ENCODE assay signal across 1 cellular context in the genomic region with DNA sequence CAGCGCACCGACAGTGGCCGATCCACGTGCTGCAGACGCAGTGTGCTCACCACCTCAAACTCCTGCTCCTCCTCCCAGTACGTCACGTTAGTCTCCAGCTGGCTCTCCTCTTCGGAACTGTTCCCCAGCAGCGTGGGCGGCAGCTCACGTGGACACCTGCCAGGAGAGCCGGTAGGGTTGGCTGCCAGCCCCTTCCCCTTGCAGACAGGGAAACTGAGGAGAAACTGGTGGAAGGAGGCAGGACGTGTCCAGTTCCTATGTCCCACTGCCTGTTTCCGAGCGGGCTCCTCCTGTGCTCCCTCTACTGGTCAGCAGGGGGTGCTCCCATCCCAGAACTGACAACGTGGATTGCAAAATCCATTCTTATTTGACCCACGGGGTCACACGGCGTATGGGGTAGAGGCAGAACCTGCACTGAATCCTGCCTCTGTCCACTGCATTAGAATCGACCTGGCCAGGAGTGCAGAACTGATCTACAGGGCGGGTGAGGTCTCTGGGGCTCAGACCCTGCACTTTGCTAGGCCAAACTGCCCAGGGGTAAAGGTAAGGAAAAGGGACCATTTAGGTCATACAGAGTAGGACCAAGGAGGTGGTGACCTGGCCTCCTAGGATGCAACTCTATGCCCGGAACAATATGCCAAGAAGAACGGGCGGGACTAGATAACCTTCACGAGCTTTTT.
TF ChIP-seq lines count a peak whose summit lies in the region.

No MANE protein-coding gene starts in this region.

TF ChIP-seq in HepG2, 621 proteins besides CTCF, POLR2A, EP300 and RAD21 (continued from another document and continues in another):
- TF ChIP-seq, protein P1, sequence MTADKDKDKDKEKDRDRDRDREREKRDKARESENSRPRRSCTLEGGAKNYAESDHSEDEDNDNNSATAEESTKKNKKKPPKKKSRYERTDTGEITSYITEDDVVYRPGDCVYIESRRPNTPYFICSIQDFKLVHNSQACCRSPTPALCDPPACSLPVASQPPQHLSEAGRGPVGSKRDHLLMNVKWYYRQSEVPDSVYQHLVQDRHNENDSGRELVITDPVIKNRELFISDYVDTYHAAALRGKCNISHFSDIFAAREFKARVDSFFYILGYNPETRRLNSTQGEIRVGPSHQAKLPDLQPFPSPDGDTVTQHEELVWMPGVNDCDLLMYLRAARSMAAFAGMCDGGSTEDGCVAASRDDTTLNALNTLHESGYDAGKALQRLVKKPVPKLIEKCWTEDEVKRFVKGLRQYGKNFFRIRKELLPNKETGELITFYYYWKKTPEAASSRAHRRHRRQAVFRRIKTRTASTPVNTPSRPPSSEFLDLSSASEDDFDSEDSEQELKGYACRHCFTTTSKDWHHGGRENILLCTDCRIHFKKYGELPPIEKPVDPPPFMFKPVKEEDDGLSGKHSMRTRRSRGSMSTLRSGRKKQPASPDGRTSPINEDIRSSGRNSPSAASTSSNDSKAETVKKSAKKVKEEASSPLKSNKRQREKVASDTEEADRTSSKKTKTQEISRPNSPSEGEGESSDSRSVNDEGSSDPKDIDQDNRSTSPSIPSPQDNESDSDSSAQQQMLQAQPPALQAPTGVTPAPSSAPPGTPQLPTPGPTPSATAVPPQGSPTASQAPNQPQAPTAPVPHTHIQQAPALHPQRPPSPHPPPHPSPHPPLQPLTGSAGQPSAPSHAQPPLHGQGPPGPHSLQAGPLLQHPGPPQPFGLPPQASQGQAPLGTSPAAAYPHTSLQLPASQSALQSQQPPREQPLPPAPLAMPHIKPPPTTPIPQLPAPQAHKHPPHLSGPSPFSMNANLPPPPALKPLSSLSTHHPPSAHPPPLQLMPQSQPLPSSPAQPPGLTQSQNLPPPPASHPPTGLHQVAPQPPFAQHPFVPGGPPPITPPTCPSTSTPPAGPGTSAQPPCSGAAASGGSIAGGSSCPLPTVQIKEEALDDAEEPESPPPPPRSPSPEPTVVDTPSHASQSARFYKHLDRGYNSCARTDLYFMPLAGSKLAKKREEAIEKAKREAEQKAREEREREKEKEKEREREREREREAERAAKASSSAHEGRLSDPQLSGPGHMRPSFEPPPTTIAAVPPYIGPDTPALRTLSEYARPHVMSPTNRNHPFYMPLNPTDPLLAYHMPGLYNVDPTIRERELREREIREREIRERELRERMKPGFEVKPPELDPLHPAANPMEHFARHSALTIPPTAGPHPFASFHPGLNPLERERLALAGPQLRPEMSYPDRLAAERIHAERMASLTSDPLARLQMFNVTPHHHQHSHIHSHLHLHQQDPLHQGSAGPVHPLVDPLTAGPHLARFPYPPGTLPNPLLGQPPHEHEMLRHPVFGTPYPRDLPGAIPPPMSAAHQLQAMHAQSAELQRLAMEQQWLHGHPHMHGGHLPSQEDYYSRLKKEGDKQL (CRISPR knock-in tag; IDR thresholded peaks at IDR 0.05; ENCODE audit: low read depth) = no peak
- no peak for TF ChIP-seq SP4 (CRISPR knock-in tag; IDR thresholded peaks at IDR 0.05)
- TF ChIP-seq, protein P2, sequence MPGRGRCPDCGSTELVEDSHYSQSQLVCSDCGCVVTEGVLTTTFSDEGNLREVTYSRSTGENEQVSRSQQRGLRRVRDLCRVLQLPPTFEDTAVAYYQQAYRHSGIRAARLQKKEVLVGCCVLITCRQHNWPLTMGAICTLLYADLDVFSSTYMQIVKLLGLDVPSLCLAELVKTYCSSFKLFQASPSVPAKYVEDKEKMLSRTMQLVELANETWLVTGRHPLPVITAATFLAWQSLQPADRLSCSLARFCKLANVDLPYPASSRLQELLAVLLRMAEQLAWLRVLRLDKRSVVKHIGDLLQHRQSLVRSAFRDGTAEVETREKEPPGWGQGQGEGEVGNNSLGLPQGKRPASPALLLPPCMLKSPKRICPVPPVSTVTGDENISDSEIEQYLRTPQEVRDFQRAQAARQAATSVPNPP (CRISPR knock-in tag; IDR thresholded peaks at IDR 0.05) = no peak
- no peak for TF ChIP-seq SUZ12 (IDR thresholded peaks at IDR 0.05; ENCODE audit: low read depth, low read length)
- TF ChIP-seq CC2D1A (CRISPR knock-in tag; IDR thresholded peaks at IDR 0.05) = no peak
- TF ChIP-seq ZBTB1 (CRISPR knock-in tag; IDR thresholded peaks at IDR 0.05; ENCODE audit: borderline replicate concordance) = no peak
- TF ChIP-seq KLF12 (CRISPR knock-in tag; IDR thresholded peaks at IDR 0.05; ENCODE audit: borderline replicate concordance) = no peak
- no peak for TF ChIP-seq ZNF737 (CRISPR knock-in tag; IDR thresholded peaks at IDR 0.05; ENCODE audit: borderline replicate concordance)
- no peak for TF ChIP-seq SNAI1 (CRISPR knock-in tag; IDR thresholded peaks at IDR 0.05; ENCODE audit: borderline replicate concordance)
- no peak for TF ChIP-seq ZNF337 (CRISPR knock-in tag; IDR thresholded peaks at IDR 0.05; ENCODE audit: borderline replicate concordance, low read depth)
- TF ChIP-seq, protein P3, sequence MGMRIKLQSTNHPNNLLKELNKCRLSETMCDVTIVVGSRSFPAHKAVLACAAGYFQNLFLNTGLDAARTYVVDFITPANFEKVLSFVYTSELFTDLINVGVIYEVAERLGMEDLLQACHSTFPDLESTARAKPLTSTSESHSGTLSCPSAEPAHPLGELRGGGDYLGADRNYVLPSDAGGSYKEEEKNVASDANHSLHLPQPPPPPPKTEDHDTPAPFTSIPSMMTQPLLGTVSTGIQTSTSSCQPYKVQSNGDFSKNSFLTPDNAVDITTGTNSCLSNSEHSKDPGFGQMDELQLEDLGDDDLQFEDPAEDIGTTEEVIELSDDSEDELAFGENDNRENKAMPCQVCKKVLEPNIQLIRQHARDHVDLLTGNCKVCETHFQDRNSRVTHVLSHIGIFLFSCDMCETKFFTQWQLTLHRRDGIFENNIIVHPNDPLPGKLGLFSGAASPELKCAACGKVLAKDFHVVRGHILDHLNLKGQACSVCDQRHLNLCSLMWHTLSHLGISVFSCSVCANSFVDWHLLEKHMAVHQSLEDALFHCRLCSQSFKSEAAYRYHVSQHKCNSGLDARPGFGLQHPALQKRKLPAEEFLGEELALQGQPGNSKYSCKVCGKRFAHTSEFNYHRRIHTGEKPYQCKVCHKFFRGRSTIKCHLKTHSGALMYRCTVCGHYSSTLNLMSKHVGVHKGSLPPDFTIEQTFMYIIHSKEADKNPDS (CRISPR knock-in tag; IDR thresholded peaks at IDR 0.05) = no peak
- peak; percentile 46 for TF ChIP-seq NRL (CRISPR knock-in tag; IDR thresholded peaks at IDR 0.05; ENCODE audit: borderline replicate concordance)
- TF ChIP-seq ZKSCAN5 (CRISPR knock-in tag; IDR thresholded peaks at IDR 0.05) = no peak
- TF ChIP-seq ZNF468 (CRISPR knock-in tag; IDR thresholded peaks at IDR 0.05) = no peak
- no peak for TF ChIP-seq RAD51 (IDR thresholded peaks at IDR 0.05; ENCODE audit: borderline replicate concordance)
- no peak for TF ChIP-seq ZFP41 (CRISPR knock-in tag; IDR thresholded peaks at IDR 0.05; ENCODE audit: borderline replicate concordance)
- TF ChIP-seq, protein P4, sequence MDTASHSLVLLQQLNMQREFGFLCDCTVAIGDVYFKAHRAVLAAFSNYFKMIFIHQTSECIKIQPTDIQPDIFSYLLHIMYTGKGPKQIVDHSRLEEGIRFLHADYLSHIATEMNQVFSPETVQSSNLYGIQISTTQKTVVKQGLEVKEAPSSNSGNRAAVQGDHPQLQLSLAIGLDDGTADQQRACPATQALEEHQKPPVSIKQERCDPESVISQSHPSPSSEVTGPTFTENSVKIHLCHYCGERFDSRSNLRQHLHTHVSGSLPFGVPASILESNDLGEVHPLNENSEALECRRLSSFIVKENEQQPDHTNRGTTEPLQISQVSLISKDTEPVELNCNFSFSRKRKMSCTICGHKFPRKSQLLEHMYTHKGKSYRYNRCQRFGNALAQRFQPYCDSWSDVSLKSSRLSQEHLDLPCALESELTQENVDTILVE (CRISPR knock-in tag; IDR thresholded peaks at IDR 0.05) = peak; percentile 69; the same call in 1 of the 2 replicates
- TF ChIP-seq NFYC (CRISPR knock-in tag; IDR thresholded peaks at IDR 0.05) = no peak
- no peak for TF ChIP-seq ZNF7 (CRISPR knock-in tag; IDR thresholded peaks at IDR 0.05)
- TF ChIP-seq, protein P5, sequence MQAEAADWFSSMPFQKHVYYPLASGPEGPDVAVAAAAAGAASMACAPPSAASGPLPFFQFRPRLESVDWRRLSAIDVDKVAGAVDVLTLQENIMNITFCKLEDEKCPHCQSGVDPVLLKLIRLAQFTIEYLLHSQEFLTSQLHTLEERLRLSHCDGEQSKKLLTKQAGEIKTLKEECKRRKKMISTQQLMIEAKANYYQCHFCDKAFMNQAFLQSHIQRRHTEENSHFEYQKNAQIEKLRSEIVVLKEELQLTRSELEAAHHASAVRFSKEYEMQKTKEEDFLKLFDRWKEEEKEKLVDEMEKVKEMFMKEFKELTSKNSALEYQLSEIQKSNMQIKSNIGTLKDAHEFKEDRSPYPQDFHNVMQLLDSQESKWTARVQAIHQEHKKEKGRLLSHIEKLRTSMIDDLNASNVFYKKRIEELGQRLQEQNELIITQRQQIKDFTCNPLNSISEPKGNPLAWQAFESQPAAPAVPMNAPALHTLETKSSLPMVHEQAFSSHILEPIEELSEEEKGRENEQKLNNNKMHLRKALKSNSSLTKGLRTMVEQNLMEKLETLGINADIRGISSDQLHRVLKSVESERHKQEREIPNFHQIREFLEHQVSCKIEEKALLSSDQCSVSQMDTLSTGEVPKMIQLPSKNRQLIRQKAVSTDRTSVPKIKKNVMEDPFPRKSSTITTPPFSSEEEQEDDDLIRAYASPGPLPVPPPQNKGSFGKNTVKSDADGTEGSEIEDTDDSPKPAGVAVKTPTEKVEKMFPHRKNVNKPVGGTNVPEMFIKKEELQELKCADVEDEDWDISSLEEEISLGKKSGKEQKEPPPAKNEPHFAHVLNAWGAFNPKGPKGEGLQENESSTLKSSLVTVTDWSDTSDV (CRISPR knock-in tag; IDR thresholded peaks at IDR 0.05) = no peak
- TF ChIP-seq GTF2F1 (IDR thresholded peaks at IDR 0.05; ENCODE audit: low read length) = no peak
- TF ChIP-seq ZNF713 (CRISPR knock-in tag; IDR thresholded peaks at IDR 0.05) = no peak
- TF ChIP-seq, protein P6, sequence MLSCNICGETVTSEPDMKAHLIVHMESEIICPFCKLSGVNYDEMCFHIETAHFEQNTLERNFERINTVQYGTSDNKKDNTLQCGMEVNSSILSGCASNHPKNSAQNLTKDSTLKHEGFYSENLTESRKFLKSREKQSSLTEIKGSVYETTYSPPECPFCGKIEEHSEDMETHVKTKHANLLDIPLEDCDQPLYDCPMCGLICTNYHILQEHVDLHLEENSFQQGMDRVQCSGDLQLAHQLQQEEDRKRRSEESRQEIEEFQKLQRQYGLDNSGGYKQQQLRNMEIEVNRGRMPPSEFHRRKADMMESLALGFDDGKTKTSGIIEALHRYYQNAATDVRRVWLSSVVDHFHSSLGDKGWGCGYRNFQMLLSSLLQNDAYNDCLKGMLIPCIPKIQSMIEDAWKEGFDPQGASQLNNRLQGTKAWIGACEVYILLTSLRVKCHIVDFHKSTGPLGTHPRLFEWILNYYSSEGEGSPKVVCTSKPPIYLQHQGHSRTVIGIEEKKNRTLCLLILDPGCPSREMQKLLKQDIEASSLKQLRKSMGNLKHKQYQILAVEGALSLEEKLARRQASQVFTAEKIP (CRISPR knock-in tag; IDR thresholded peaks at IDR 0.05; ENCODE audit: borderline replicate concordance) = no peak
- TF ChIP-seq GLI4 (CRISPR knock-in tag; IDR thresholded peaks at IDR 0.05; ENCODE audit: borderline replicate concordance) = no peak
- TF ChIP-seq ZFX (CRISPR knock-in tag; IDR thresholded peaks at IDR 0.05; ENCODE audit: low read depth) = peak; percentile 40; the same call in 1 of the 2 replicates
- TF ChIP-seq SATB2 (CRISPR knock-in tag; IDR thresholded peaks at IDR 0.05) = no peak
- TF ChIP-seq, protein P7, sequence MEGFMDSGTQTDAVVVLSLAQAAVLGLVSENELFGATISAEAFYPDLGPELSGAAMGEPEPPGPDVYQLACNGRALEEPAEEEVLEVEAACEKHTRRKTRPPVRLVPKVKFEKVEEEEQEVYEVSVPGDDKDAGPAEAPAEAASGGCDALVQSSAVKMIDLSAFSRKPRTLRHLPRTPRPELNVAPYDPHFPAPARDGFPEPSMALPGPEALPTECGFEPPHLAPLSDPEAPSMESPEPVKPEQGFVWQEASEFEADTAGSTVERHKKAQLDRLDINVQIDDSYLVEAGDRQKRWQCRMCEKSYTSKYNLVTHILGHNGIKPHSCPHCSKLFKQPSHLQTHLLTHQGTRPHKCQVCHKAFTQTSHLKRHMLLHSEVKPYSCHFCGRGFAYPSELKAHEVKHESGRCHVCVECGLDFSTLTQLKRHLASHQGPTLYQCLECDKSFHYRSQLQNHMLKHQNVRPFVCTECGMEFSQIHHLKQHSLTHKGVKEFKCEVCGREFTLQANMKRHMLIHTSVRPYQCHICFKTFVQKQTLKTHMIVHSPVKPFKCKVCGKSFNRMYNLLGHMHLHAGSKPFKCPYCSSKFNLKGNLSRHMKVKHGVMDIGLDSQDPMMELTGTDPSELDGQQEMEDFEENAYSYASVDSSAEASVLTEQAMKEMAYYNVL (CRISPR knock-in tag; IDR thresholded peaks at IDR 0.05; ENCODE audit: borderline replicate concordance) = no peak
- no peak for TF ChIP-seq ZNF768 (CRISPR knock-in tag; IDR thresholded peaks at IDR 0.05)
- TF ChIP-seq, protein P8, sequence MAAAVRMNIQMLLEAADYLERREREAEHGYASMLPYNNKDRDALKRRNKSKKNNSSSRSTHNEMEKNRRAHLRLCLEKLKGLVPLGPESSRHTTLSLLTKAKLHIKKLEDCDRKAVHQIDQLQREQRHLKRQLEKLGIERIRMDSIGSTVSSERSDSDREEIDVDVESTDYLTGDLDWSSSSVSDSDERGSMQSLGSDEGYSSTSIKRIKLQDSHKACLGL (CRISPR knock-in tag; IDR thresholded peaks at IDR 0.05) = no peak
- TF ChIP-seq SP5 (CRISPR knock-in tag; IDR thresholded peaks at IDR 0.05; ENCODE audit: borderline replicate concordance, low read depth) = 0 out of 2 replicates have a peak, but pooled peaks have one; percentile 15
- no peak for TF ChIP-seq ZNF839 (CRISPR knock-in tag; IDR thresholded peaks at IDR 0.05; ENCODE audit: borderline replicate concordance)
- TF ChIP-seq TEAD3 (CRISPR knock-in tag; optimal IDR thresholded peaks at IDR 0.05; ENCODE audit: borderline replicate concordance) = peak; percentile 45
- TF ChIP-seq, protein P9, sequence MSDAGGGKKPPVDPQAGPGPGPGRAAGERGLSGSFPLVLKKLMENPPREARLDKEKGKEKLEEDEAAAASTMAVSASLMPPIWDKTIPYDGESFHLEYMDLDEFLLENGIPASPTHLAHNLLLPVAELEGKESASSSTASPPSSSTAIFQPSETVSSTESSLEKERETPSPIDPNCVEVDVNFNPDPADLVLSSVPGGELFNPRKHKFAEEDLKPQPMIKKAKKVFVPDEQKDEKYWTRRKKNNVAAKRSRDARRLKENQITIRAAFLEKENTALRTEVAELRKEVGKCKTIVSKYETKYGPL (CRISPR knock-in tag; IDR thresholded peaks at IDR 0.05) = no peak
- TF ChIP-seq, protein P10, sequence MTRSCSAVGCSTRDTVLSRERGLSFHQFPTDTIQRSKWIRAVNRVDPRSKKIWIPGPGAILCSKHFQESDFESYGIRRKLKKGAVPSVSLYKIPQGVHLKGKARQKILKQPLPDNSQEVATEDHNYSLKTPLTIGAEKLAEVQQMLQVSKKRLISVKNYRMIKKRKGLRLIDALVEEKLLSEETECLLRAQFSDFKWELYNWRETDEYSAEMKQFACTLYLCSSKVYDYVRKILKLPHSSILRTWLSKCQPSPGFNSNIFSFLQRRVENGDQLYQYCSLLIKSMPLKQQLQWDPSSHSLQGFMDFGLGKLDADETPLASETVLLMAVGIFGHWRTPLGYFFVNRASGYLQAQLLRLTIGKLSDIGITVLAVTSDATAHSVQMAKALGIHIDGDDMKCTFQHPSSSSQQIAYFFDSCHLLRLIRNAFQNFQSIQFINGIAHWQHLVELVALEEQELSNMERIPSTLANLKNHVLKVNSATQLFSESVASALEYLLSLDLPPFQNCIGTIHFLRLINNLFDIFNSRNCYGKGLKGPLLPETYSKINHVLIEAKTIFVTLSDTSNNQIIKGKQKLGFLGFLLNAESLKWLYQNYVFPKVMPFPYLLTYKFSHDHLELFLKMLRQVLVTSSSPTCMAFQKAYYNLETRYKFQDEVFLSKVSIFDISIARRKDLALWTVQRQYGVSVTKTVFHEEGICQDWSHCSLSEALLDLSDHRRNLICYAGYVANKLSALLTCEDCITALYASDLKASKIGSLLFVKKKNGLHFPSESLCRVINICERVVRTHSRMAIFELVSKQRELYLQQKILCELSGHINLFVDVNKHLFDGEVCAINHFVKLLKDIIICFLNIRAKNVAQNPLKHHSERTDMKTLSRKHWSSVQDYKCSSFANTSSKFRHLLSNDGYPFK (CRISPR knock-in tag; IDR thresholded peaks at IDR 0.05; ENCODE audit: borderline replicate concordance) = peak; percentile 62; the same call in 1 of the 2 replicates
